8 cellular contexts compared by ENCODE assay signal in genomic region chr1:9626201-9626608, GRCh38. TPM values are rescaled to one million over a fixed set of nuclear protein-coding genes. Genes with fewer than 3 reads are reported as not detected.
DNase-seq lines count a peak whose midpoint lies in the region; ATAC-seq, FAIRE-seq and TF ChIP-seq lines count a peak whose summit lies in the region.

No MANE protein-coding gene starts in this region.

- H4K5ac ChIP-seq in mesendoderm (ENCODE audit: low read length), result no peak overlapping the region

- H2AFZ ChIP-seq in Loucy (ENCODE audit: low read length), result peak overlapping the region; percentile 86; the same call in 1 of the 2 replicates

- no peak overlapping the region for H2BK5ac ChIP-seq in mesendoderm (ENCODE audit: low read length)

- H3K9ac ChIP-seq in Loucy (ENCODE audit: low read depth, low read length, poor library complexity, severe bottlenecking) (no peak overlapping the region), mesendoderm (ENCODE audit: low read length) (no peak overlapping the region)

- H4K20me1 ChIP-seq in Loucy (ENCODE audit: insufficient read depth, low read length, poor library complexity, severe bottlenecking), result no peaks in the 10 kb centered on the region

- H3K79me2 ChIP-seq in Loucy (ENCODE audit: insufficient read depth, low read length) (no peaks in the 10 kb centered on the region), mesendoderm (ENCODE audit: control insufficient read depth, insufficient read depth, low read length) (no peaks in the 10 kb centered on the region)

- TF ChIP-seq POLR2A in GM12891 (IDR thresholded peaks at IDR 0.05; ENCODE audit: low read depth, low read length), result no peak; the same call in 1 of the 2 replicates

- no peak overlapping the region for H2BK15ac ChIP-seq in mesendoderm (replicated peaks; ENCODE audit: low read depth)

- H3K23ac ChIP-seq in mesendoderm (ENCODE audit: low read length), result no peak overlapping the region

- H3K4me2 ChIP-seq in Loucy (ENCODE audit: low read depth, low read length, poor library complexity, severe bottlenecking), result peak overlapping the region; percentile 70
- no peak overlapping the region for H3K4me2 ChIP-seq in mesendoderm (ENCODE audit: low read length)

- no peaks in the 10 kb centered on the region for H3K9me2 ChIP-seq in Loucy (replicated peaks; ENCODE audit: low read depth, low read length)

- TF ChIP-seq CTCF in Loucy (conservative IDR thresholded peaks at IDR 0.05; ENCODE audit: low read length), result no peak

- DNase-seq in GM12891 (ENCODE audit: insufficient read length, low spot score) (no peak), glomerular visceral epithelial cell (ENCODE audit: extremely low spot score) (peak; percentile 33), NCI-H1105 (lab: John Stamatoyannopoulos, UW) (no peak), mesendoderm (no peak), NCI-H2171 (lab: John Stamatoyannopoulos, UW) (no peak)
- no peak for DNase-seq in effector CD8-positive, alpha-beta T cell (lab: John Stamatoyannopoulos, UW)

- H3K27me3 ChIP-seq in Loucy (ENCODE audit: insufficient read depth, low read length, poor library complexity, severe bottlenecking) (no peaks in the 10 kb centered on the region), mesendoderm (ENCODE audit: insufficient read depth, low read length, poor library complexity) (no peaks in the 10 kb centered on the region)

- no peaks in the 10 kb centered on the region for H3K9me3 ChIP-seq in Loucy (ENCODE audit: insufficient read depth, low read depth, low read length)

- no peak overlapping the region for H3K4ac ChIP-seq in mesendoderm (ENCODE audit: low read depth, low read length)

- no peak overlapping the region for H2BK120ac ChIP-seq in mesendoderm (ENCODE audit: low read depth, low read length)

- ATAC-seq in GM21515 (IDR thresholded peaks at IDR 0.05; ENCODE audit: unreplicated experiment), result peak; percentile 39

- no peak overlapping the region for H3K56ac ChIP-seq in mesendoderm (ENCODE audit: low read length)

- no peak for FAIRE-seq in GM12891 (lab: Jason Lieb, UNC)

- H3K27ac ChIP-seq in mesendoderm (ENCODE audit: low read depth, low read length), result no peak overlapping the region

- H3F3A ChIP-seq in Loucy (ENCODE audit: low read depth), result no peaks in the 10 kb centered on the region

- no CpG with 5 or more reads among the region's 9 CpGs for WGBS in mesendoderm (ENCODE audit: extremely low coverage, insufficient coverage, low lambda C conversion rate)

- H3K18ac ChIP-seq in mesendoderm (ENCODE audit: low read length), result no peak overlapping the region

- H4K8ac ChIP-seq in mesendoderm (ENCODE audit: low read depth, low read length), result no peak overlapping the region

- H3K79me1 ChIP-seq in mesendoderm (ENCODE audit: low read length), result no peaks in the 10 kb centered on the region

- no peak overlapping the region for H2AK5ac ChIP-seq in mesendoderm (ENCODE audit: low read length)

- H3K4me3 ChIP-seq in Loucy (ENCODE audit: low read length, poor library complexity, severe bottlenecking) (no peak overlapping the region), mesendoderm (ENCODE audit: low read length) (no peak overlapping the region)

- H3K4me1 ChIP-seq in Loucy (ENCODE audit: insufficient read depth, low read length, poor library complexity, severe bottlenecking), result peaks cover 4% of the 10 kb centered on the region
- no peaks in the 10 kb centered on the region for H3K4me1 ChIP-seq in mesendoderm (ENCODE audit: control insufficient read depth, low read depth, low read length)

- no peaks in the 10 kb centered on the region for H3K36me3 ChIP-seq in Loucy (ENCODE audit: insufficient read depth, low read length)
- no peaks in the 10 kb centered on the region for H3K36me3 ChIP-seq in mesendoderm (ENCODE audit: control insufficient read depth, insufficient read depth, low read length)

TF ChIP-seq in GM12891, 5 proteins besides CTCF, POLR2A, EP300 and RAD21:
- TF ChIP-seq TAF1 (IDR thresholded peaks at IDR 0.05; ENCODE audit: low read depth, low read length) (no peak), POLR2AphosphoS5 (IDR thresholded peaks at IDR 0.05; ENCODE audit: low read depth, low read length) (peak; percentile 33; the same call in 1 of the 2 replicates), PAX5 (IDR thresholded peaks at IDR 0.05; ENCODE audit: insufficient read depth, low read length, severe bottlenecking) (peak; percentile 9), POU2F2 (IDR thresholded peaks at IDR 0.05; ENCODE audit: low read depth, low read length) (peak; percentile 84; the same call in 1 of the 2 replicates), SPI1 (IDR thresholded peaks at IDR 0.05; ENCODE audit: low read depth, low read length) (peak; percentile 95)

RNA-seq across cellular contexts. Expression of gene PIK3CD, which starts 25.3 kb away (rescaled TPM):
- 55.7 TPM for polyA plus RNA-seq in GM12891 (2012; ENCODE audit: low read depth, missing spikeins)
- 2.4 TPM for polyA plus RNA-seq in mesendoderm (2013, experiment 1 of 2)
- 2.5 TPM for polyA plus RNA-seq in mesendoderm (2013, experiment 2 of 2)

RNA-seq across cellular contexts. Expression of gene TMEM201, which starts 37.5 kb away (rescaled TPM):
- polyA plus RNA-seq in GM12891 (2012; ENCODE audit: low read depth, missing spikeins), result 7.1 TPM
- polyA plus RNA-seq in mesendoderm (2013, experiment 1 of 2), result 16.6 TPM
- polyA plus RNA-seq in mesendoderm (2013, experiment 2 of 2), result 16.0 TPM
